In genomic region chr6:10417681-10418104, GRCh38 we compare ENCODE assay signal across 1 cellular context.
A peak's percentile ranks its signal among the peaks of the same experiment; 100 is the strongest.
TF ChIP-seq lines count a peak whose summit lies in the region.

No MANE protein-coding gene starts in this region.

TF ChIP-seq in H1, 55 proteins besides CTCF, POLR2A, EP300 and RAD21 (continued from another document):
- TF ChIP-seq TBP (IDR thresholded peaks at IDR 0.05; ENCODE audit: low read depth, low read length) (no peak), USF2 (IDR thresholded peaks at IDR 0.05; ENCODE audit: low read length) (no peak), KDM5A (IDR thresholded peaks at IDR 0.05; ENCODE audit: low read length) (no peak), ATF3 (IDR thresholded peaks at IDR 0.05; ENCODE audit: insufficient read depth, low read depth, low read length) (no peak), POU5F1 (IDR thresholded peaks at IDR 0.05; ENCODE audit: low read depth, low read length) (no peak), KDM1A (IDR thresholded peaks at IDR 0.05; ENCODE audit: borderline replicate concordance, low read length) (no peak), RFX5 (IDR thresholded peaks at IDR 0.05; ENCODE audit: borderline replicate concordance, low read depth, low read length) (no peak), CHD7 (IDR thresholded peaks at IDR 0.05; ENCODE audit: insufficient replicate concordance, low read length) (no peak), SUZ12 (IDR thresholded peaks at IDR 0.05; ENCODE audit: low read length) (no peak), KDM4A (IDR thresholded peaks at IDR 0.05; ENCODE audit: low read depth, low read length, severe bottlenecking) (peak; percentile 20), ATF2 (IDR thresholded peaks at IDR 0.05; ENCODE audit: low read length) (no peak), NRF1 (IDR thresholded peaks at IDR 0.05; ENCODE audit: low read depth, low read length) (no peak), CHD1 (IDR thresholded peaks at IDR 0.05; ENCODE audit: low read depth, low read length) (no peak), SIRT6 (IDR thresholded peaks at IDR 0.05; ENCODE audit: low read length) (no peak), TCF12 (IDR thresholded peaks at IDR 0.05; ENCODE audit: low read depth, low read length) (0 out of 2 replicates have a peak, but pooled peaks have one; percentile 13), SRF (IDR thresholded peaks at IDR 0.05; ENCODE audit: low read depth, low read length) (no peak), EGR1 (IDR thresholded peaks at IDR 0.05; ENCODE audit: borderline replicate concordance, low read depth, low read length) (peak; percentile 28), CBX8 (IDR thresholded peaks at IDR 0.05; ENCODE audit: borderline replicate concordance, low read depth, low read length) (no peak), TEAD4 (IDR thresholded peaks at IDR 0.05; ENCODE audit: low read depth, low read length) (no peak), CBX5 (IDR thresholded peaks at IDR 0.05; ENCODE audit: low read depth, low read length) (no peak), JUND (IDR thresholded peaks at IDR 0.05; ENCODE audit: low read length) (no peak), RBBP5 (IDR thresholded peaks at IDR 0.05; ENCODE audit: borderline replicate concordance, low read depth, low read length) (no peak), MAX (IDR thresholded peaks at IDR 0.05) (no peak), RNF2 (IDR thresholded peaks at IDR 0.05; ENCODE audit: borderline replicate concordance, low read depth, low read length, missing control alignments, poor library complexity, severe bottlenecking) (no peak), BACH1 (IDR thresholded peaks at IDR 0.05; ENCODE audit: low read length) (0 out of 2 replicates have a peak, but pooled peaks have one; percentile 56), SAP30 (IDR thresholded peaks at IDR 0.05; ENCODE audit: insufficient read depth, insufficient replicate concordance, low read length) (no peak), E2F6 (IDR thresholded peaks at IDR 0.05) (no peak), NANOG (IDR thresholded peaks at IDR 0.05; ENCODE audit: insufficient read depth, low read depth, low read length, poor library complexity, severe bottlenecking) (no peak), TAF1 (IDR thresholded peaks at IDR 0.05; ENCODE audit: low read depth, low read length) (no peak), BRCA1 (IDR thresholded peaks at IDR 0.05; ENCODE audit: low read depth, low read length) (0 out of 2 replicates have a peak, but pooled peaks have one; percentile 4), CHD2 (IDR thresholded peaks at IDR 0.05; ENCODE audit: low read length) (no peak), FOSL1 (IDR thresholded peaks at IDR 0.05; ENCODE audit: insufficient read depth, low read depth, low read length) (no peak), HDAC2 (IDR thresholded peaks at IDR 0.05; ENCODE audit: borderline replicate concordance in 1 of 2, low read depth in 2 of 2, low read length in 2 of 2) (peak in 1 of 2 experiments; percentile 65; a peak in 1 of 4 replicates), MAFK (IDR thresholded peaks at IDR 0.05; ENCODE audit: low read depth, low read length) (no peak), GTF2F1 (IDR thresholded peaks at IDR 0.05; ENCODE audit: borderline replicate concordance, low read depth, low read length) (no peak), ASH2L (IDR thresholded peaks at IDR 0.05; ENCODE audit: low read length) (no peak)
